ENCODE assay signal across 7 cellular contexts in genomic region chr19:19135713-19136112, GRCh38. TPM values are rescaled to one million over a fixed set of nuclear protein-coding genes. Genes with fewer than 3 reads are reported as not detected.
"Had no signal": no experiment of that assay in that cellular context is flagged by ENCODE, and none has a peak within 500 bp of the region (broad histone marks: within the 10 kb centered on the region; RNA-seq: fewer than 3 reads in every experiment).

No MANE protein-coding gene starts in this region.

RNA-seq across cellular contexts. Expression of gene MEF2B, which starts 34.4 kb away (rescaled TPM):
- total RNA-seq: dermis microvascular lymphatic vessel endothelial cell, epithelial cell of proximal tubule, esophagus muscularis mucosa, fibroblast of villous mesenchyme, frontal cortex, gastroesophageal sphincter, left ventricle myocardium superior had no signal
